8 cellular contexts compared by ENCODE assay signal in genomic region chr1:25616932-25617625, GRCh38. TPM values are rescaled to one million over a fixed set of nuclear protein-coding genes. Genes with fewer than 3 reads are reported as not detected.
DNase-seq lines count a peak whose midpoint lies in the region; ATAC-seq, FAIRE-seq and TF ChIP-seq lines count a peak whose summit lies in the region.

No MANE protein-coding gene starts in this region.

- TF ChIP-seq POLR2A in adrenal gland (IDR thresholded peaks at IDR 0.05) = no peak

- H3K36me3 ChIP-seq in adrenal gland (replicated peaks in 1 of 2) (no peaks in the 10 kb centered on the region), kidney (ENCODE audit: control insufficient read depth in 1 of 2, insufficient read depth in 2 of 2, low read length in 2 of 2) (no peaks in the 10 kb centered on the region)

- ATAC-seq in HG03432 (IDR thresholded peaks at IDR 0.05; ENCODE audit: unreplicated experiment) (peak; percentile 9), GM21528 (IDR thresholded peaks at IDR 0.05; ENCODE audit: low FRiP score, unreplicated experiment) (no peak), GM21526 (IDR thresholded peaks at IDR 0.05; ENCODE audit: low FRiP score, unreplicated experiment) (no peak)

- TF ChIP-seq CTCF in adrenal gland (IDR thresholded peaks at IDR 0.05) = peak in 1 of 6 experiments; percentile 5
- TF ChIP-seq CTCF in kidney (IDR thresholded peaks at IDR 0.05; ENCODE audit: borderline replicate concordance, extremely low read depth, insufficient read depth) = no peak

- intact Hi-C loops in adrenal gland (cut with DNase I) = loop anchor here in 1 of 2 donors (5.0 kb wide), 1 partner anchor 80 kb away; no protein-coding TSS in a partner anchor
- intact Hi-C loops in kidney (cut with DNase I) = loop anchor here (10.0 kb wide), 1 partner anchor 178 kb away; no protein-coding TSS in a partner anchor

- H3K27ac ChIP-seq in adrenal gland = peak overlapping the region in 3 of 5 donors; percentile 44 to 86 (median 65)
- peak overlapping the region in 1 of 2 donors; percentile 58 for H3K27ac ChIP-seq in kidney (ENCODE audit: low read depth in 2 of 2, low read length in 2 of 2)
- peak overlapping the region; percentile 46 for H3K27ac ChIP-seq in substantia nigra (ENCODE audit: low read depth, low read length, poor library complexity, severe bottlenecking)

- WGBS in adrenal gland, 4 donors = 0 to 7% (median 1%) methylated on average over 11 to 102 of the region's 102 CpGs; no CpG with 5 or more reads in 1 of the 4 donors

- no peaks in the 10 kb centered on the region for H3K27me3 ChIP-seq in adrenal gland

- peak overlapping the region; percentile 41 to 55 for H3K9ac ChIP-seq in kidney (ENCODE audit: low read length in 2 of 2)

- peaks cover 6 to 45% of the 10 kb centered on the region in 2 donors for H3K4me1 ChIP-seq in adrenal gland (replicated peaks in 1 of 2)
- H3K4me1 ChIP-seq in kidney (ENCODE audit: control insufficient read depth in 1 of 2, insufficient read depth in 1 of 2, low read depth in 1 of 2, low read length in 2 of 2) = peaks cover 12 to 25% of the 10 kb centered on the region in 2 donors

- H3K9me3 ChIP-seq in adrenal gland (replicated peaks in 1 of 3) = no peaks in the 10 kb centered on the region
- no peaks in the 10 kb centered on the region for H3K9me3 ChIP-seq in kidney (ENCODE audit: control insufficient read depth in 1 of 2, low read length in 2 of 2)

- peak in 2 of 7 donors; percentile 21 to 38 for DNase-seq in adrenal gland
- no peak for DNase-seq in kidney
- DNase-seq in substantia nigra (lab: John Stamatoyannopoulos, UW) = peak in 5 of 49 donors; percentile 23 to 68 (median 32)
- no peak for DNase-seq in ureter (ENCODE audit: low spot score)

- FAIRE-seq in kidney (lab: Jason Lieb, UNC) = no peak

- H3K4me3 ChIP-seq in GM08714 (ENCODE audit: low read length) (peak overlapping the region; percentile 82; the same call in 1 of the 2 replicates), adrenal gland (peak overlapping the region; percentile 58 to 99 (median 73)), kidney (ENCODE audit: low read length in 2 of 2) (peak overlapping the region; percentile 57 to 65)

RNA-seq across cellular contexts. Expression of gene MAN1C1, which starts 0.5 kb away (rescaled TPM):
- 10 to 100 TPM; 23.7 to 58.7 (median 31.2) TPM for total RNA-seq in adrenal gland
- 10 to 100 TPM in 2 of 3 donors, 1 to 10 TPM in 1; 8.3 to 14.1 (median 13.7) TPM for polyA plus RNA-seq in adrenal gland
- 31.7 TPM for total RNA-seq in kidney
- polyA plus RNA-seq in kidney (ENCODE audit: insufficient read depth, low read depth, low replicate concordance) = 65.5 TPM
- 8.7 TPM for total RNA-seq in ureter
